In the genomic region with DNA sequence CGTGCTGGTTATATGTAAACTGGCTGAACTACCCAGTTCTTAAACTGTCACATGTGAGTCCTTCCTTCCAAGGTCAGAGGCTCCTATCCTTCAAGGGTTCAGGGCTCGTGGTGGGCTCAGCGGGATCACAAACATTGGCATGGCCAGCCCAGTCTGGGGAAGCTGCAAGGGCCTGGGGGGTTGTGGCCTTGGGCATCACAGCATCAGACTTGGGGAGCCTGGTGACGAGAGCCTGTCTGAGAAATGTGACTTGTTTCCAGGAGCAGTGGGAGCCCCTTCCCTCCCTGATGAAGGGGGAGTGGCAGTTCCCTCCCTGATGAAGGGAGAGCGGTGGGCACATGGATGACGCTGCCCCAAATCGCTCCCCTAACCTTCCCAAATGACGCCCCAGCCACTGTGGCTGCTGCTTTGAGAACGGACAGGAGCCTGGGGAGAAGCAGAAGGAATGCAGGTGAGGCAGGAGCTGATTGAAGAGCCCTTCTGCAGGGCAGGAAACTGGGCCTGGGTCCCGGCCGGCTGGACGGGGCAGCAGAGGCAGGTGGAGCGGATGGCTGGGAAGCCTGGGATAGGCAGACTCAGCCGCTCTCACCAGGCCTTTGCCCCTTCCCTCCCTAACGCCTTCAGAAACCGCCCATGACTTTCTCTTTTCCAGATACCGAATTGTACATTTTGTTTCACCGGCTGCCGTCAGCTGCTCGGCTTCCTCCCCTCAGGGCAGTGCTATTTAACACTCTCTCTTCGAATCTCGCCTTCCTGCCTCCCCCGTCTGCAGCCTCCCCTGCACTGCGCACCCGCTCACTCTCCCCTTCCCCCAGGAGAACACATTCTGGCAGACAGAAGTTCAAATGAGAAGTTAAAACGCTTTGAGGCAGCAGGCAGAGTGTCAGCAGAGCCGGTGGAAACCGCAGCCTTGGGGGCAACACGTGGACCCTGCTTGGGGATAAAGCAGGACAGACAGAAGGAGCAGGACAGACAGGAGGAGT, we compare ENCODE assay signal across 1 cellular context.
TF ChIP-seq lines count a peak whose summit lies in the region.

No MANE protein-coding gene starts in this region.

TF ChIP-seq in GM23338, 12 proteins besides CTCF, POLR2A, EP300 and RAD21 (continued from another document):
- no peak for TF ChIP-seq REST (IDR thresholded peaks at IDR 0.05; ENCODE audit: unreplicated experiment)
- TF ChIP-seq ZNF462 (CRISPR knock-in tag; IDR thresholded peaks at IDR 0.05): no peak
- TF ChIP-seq ZNF114 (CRISPR knock-in tag; IDR thresholded peaks at IDR 0.05): no peak
- TF ChIP-seq ZNF331 (CRISPR knock-in tag; IDR thresholded peaks at IDR 0.05; ENCODE audit: low read depth): no peak
